13 cellular contexts compared by ENCODE assay signal in genomic region chr5:39187873-39188731, GRCh38. TPM values are rescaled to one million over a fixed set of nuclear protein-coding genes. Genes with fewer than 3 reads are reported as not detected.
DNase-seq lines count a peak whose midpoint lies in the region; ATAC-seq and TF ChIP-seq lines count a peak whose summit lies in the region.
"Had no signal": no experiment of that assay in that cellular context is flagged by ENCODE, and none has a peak within 500 bp of the region (broad histone marks: within the 10 kb centered on the region; RNA-seq: fewer than 3 reads in every experiment).

No MANE protein-coding gene starts in this region.

- H3K4me3 Mint-ChIP-seq in activated naive CD4-positive, alpha-beta T cell treated with anti-CD3 and anti-CD28 coated beads, Interleukin-2, amount 50 U/mL, for 24 hours, result peak overlapping the region; percentile 86

- H3K27me3 ChIP-seq in spleen (replicated peaks in 1 of 7) (no peaks in the 10 kb centered on the region), right atrium auricular region (no peaks in the 10 kb centered on the region)
- H3K27me3 ChIP-seq: suprapubic skin had no signal

- intact Hi-C loops in spleen (cut with DNase I; ENCODE audit: low total_unique reads), result no loop called here

- peaks cover 22 to 92% (median 63%) of the 10 kb centered on the region in 6 donors for H3K4me1 ChIP-seq in spleen
- H3K4me1 ChIP-seq in right atrium auricular region, result no peaks in the 10 kb centered on the region
- H3K4me1 ChIP-seq: suprapubic skin had no signal

- no peak for DNase-seq in activated CD4-positive, CD25-positive, alpha-beta regulatory T cell (lab: John Stamatoyannopoulos, UW)
- DNase-seq in spleen, result no peak
- no peak for DNase-seq in right atrium auricular region (ENCODE audit: low spot score)
- no peak for DNase-seq in epidermal melanocyte (ENCODE audit: insufficient read length, low spot score)
- no peak for DNase-seq in middle frontal gyrus (ENCODE audit: extremely low spot score, low spot score)
- DNase-seq: 8988T, NCI-H146, SHP77 treated with DMSO at 0.1 percent for 48 hours had no signal

- WGBS in spleen, 5 donors, result 60 to 70% (median 70%) methylated on average over 13 of the region's 13 CpGs

- TF ChIP-seq POLR2A in spleen (IDR thresholded peaks at IDR 0.05), result no peak

- no peaks in the 10 kb centered on the region for H3K9me3 Mint-ChIP-seq in activated naive CD4-positive, alpha-beta T cell treated with anti-CD3 and anti-CD28 coated beads, Interleukin-2, amount 50 U/mL, for 24 hours

- H3K36me3 ChIP-seq in spleen (no peaks in the 10 kb centered on the region), right atrium auricular region (no peaks in the 10 kb centered on the region)
- H3K36me3 ChIP-seq: suprapubic skin had no signal

- peak overlapping the region; percentile 99 for H3K27ac Mint-ChIP-seq in activated naive CD4-positive, alpha-beta T cell treated with anti-CD3 and anti-CD28 coated beads, Interleukin-2, amount 50 U/mL, for 24 hours

- H3K4me3 ChIP-seq in spleen (peak overlapping the region in 1 of 8 donors; percentile 14), right atrium auricular region (no peak overlapping the region)
- H3K4me3 ChIP-seq: suprapubic skin had no signal

- H3K27ac ChIP-seq in spleen, result peak overlapping the region; percentile 38 to 88 (median 56)
- H3K27ac ChIP-seq in right atrium auricular region, result no peak overlapping the region
- H3K27ac ChIP-seq: suprapubic skin had no signal

- peak; percentile 69 to 71 for ATAC-seq in activated CD4-positive, CD25-positive, alpha-beta regulatory T cell treated with anti-CD3 and anti-CD28 coated beads, Interleukin-2, amount 50 U/mL, for 24 hours
- ATAC-seq in HG03354 (IDR thresholded peaks at IDR 0.05; ENCODE audit: poor library complexity, severe bottlenecking, unreplicated experiment), result peak; percentile 64
- ATAC-seq: HepG2 had no signal

- H3K4me1 Mint-ChIP-seq in activated naive CD4-positive, alpha-beta T cell treated with anti-CD3 and anti-CD28 coated beads, Interleukin-2, amount 50 U/mL, for 24 hours, result peaks cover 94% of the 10 kb centered on the region

- H3K36me3 Mint-ChIP-seq in activated naive CD4-positive, alpha-beta T cell treated with anti-CD3 and anti-CD28 coated beads, Interleukin-2, amount 50 U/mL, for 24 hours, result peaks cover 5% of the 10 kb centered on the region

- no peaks in the 10 kb centered on the region for H3K27me3 Mint-ChIP-seq in activated naive CD4-positive, alpha-beta T cell treated with anti-CD3 and anti-CD28 coated beads, Interleukin-2, amount 50 U/mL, for 24 hours

- TF ChIP-seq CTCF in spleen (IDR thresholded peaks at IDR 0.05 in 8 of 11, conservative IDR thresholded peaks at IDR 0.05 in 3 of 11) (no peak), right atrium auricular region (IDR thresholded peaks at IDR 0.05) (no peak)

- H3K9me3 ChIP-seq in spleen (no peaks in the 10 kb centered on the region), right atrium auricular region (no peaks in the 10 kb centered on the region)
- H3K9me3 ChIP-seq: suprapubic skin had no signal

RNA-seq across cellular contexts. Expression of gene FYB1, which starts 31.3 kb away (rescaled TPM):
- total RNA-seq in spleen (100 to 1,000 TPM; 178 to 287 (median 228) TPM), right atrium auricular region (1 to 10 TPM; 1.8 to 8.4 TPM)
- polyA plus RNA-seq in spleen, result 10 to 100 TPM; 21.0 to 26.3 (median 23.3) TPM
- total RNA-seq: HepG2 had no signal

Comparison
In these comparisons a context has a peak if more than half of its experiments do, and no peak if none do; other contexts are left out.
1. H3K27ac ChIP-seq: peak in spleen (8 of 8); none in right atrium auricular region (0 of 2).
2. RNA of gene FYB1, which starts 31.3 kb away (total RNA-seq): 178 to 287 TPM in spleen; 1.8 to 8.4 TPM in right atrium auricular region; every median in the first group is over 10 times any median in the second.